13 cellular contexts compared by ENCODE assay signal in the genomic region with DNA sequence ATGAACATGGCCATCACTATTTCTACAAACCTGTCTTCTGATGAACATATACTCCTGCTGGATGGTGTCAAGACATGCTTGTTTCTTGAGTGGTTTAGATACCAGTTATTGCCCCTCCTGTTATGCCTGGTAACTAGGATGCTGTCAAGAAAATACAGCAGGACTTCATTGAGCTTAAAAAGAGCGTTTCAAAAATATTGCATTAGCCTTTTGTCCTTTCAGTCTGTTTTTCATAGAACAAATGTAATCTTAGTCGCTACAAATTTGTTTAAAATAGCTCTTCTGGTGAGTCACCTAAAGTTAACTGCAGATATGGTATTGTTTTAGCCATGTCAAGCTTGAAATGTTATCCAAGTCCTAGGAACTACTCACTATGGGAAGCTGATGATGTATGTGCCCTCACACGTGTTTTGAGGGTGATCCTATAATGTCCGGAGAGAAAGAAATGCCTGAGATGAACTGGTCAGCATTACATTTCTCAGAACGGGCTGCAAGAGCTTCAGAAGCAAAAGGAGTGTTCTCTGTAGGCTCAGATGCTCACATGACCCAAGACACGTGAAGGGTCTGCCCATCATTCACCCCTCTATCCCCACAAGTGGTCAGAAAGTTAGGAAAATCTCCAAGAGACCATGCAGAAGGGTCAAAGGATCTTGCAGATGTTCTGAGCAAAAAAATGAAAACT. TPM values are rescaled to one million over a fixed set of nuclear protein-coding genes. Genes with fewer than 3 reads are reported as not detected.
DNase-seq lines count a peak whose midpoint lies in the region; ATAC-seq, FAIRE-seq and TF ChIP-seq lines count a peak whose summit lies in the region.
"Had no signal": no experiment of that assay in that cellular context is flagged by ENCODE, and none has a peak within 500 bp of the region (broad histone marks: within the 10 kb centered on the region; RNA-seq: fewer than 3 reads in every experiment).

No MANE protein-coding gene starts in this region.

- no peaks in the 10 kb centered on the region for H3K27me3 Mint-ChIP-seq in Caco-2 (ENCODE audit: insufficient read depth, unreplicated experiment)

- no peak for TF ChIP-seq RAD21 in SK-N-SH (IDR thresholded peaks at IDR 0.05; ENCODE audit: low read length)

- peaks cover 50% of the 10 kb centered on the region for H3F3A ChIP-seq in SK-N-SH (replicated peaks; ENCODE audit: insufficient read depth)

- CTCF ChIA-PET in Caco-2 (lab: Charles Lee) = interaction anchor here (0.6 to 3.2 kb wide), 6 partner anchors 10 to 63 kb away, joined by 3 to 39 read pairs (median 6); a partner anchor contains a TSS
- CTCF ChIA-PET in SK-N-SH (lab: Yijun Ruan, JAX) = interaction anchor here (1.4 to 2.6 kb wide), 7 partner anchors 14 to 567 kb away, joined by 4 to 11 read pairs (median 8); no protein-coding TSS in a partner anchor

- intact Hi-C loops in Caco-2 (cut with micrococcal nuclease; ENCODE audit: unreplicated experiment) = loop anchor here (1.0 to 5.0 kb wide), 7 partner anchors 26 to 713 kb away; a partner anchor contains a TSS
- intact Hi-C loops in sciatic nerve (cut with DNase I) = no loop called here

- H3K27me3 ChIP-seq in Caco-2 (replicated peaks; ENCODE audit: control insufficient read depth, insufficient read depth, low read length) (no peaks in the 10 kb centered on the region), SK-N-SH (ENCODE audit: insufficient read depth) (no peaks in the 10 kb centered on the region)
- H3K27me3 ChIP-seq: BLaER1, thyroid gland had no signal

- peak overlapping the region; percentile 61 for H3K27ac Mint-ChIP-seq in Caco-2 (ENCODE audit: unreplicated experiment)
- H3K27ac Mint-ChIP-seq: nephron progenitor cell had no signal

- no peak overlapping the region for H3K4me3 ChIP-seq in Caco-2 (ENCODE audit: low read depth, low read length)
- H3K4me3 ChIP-seq in SK-N-SH (ENCODE audit: low read depth in 2 of 2, low read length in 1 of 2) = no peak overlapping the region
- H3K4me3 ChIP-seq in fibroblast of pulmonary artery (replicated peaks; ENCODE audit: low read depth, low read length) = no peak overlapping the region
- H3K4me3 ChIP-seq: BLaER1, thyroid gland had no signal

- FAIRE-seq in frontal cortex (lab: Jason Lieb, UNC) = no peak

- peak; percentile 81 for ATAC-seq in sciatic nerve
- no peak for ATAC-seq in GM21390 (IDR thresholded peaks at IDR 0.05; ENCODE audit: unreplicated experiment)

- 25% methylated on average over 6 of the region's 6 CpGs for WGBS in SK-N-SH (ENCODE audit: low lambda C conversion rate)

- TF ChIP-seq EP300 in SK-N-SH (IDR thresholded peaks at IDR 0.05; ENCODE audit: borderline replicate concordance in 1 of 2, low read depth in 1 of 2, low read length in 1 of 2) = peak; percentile 50 to 69; a peak in 3 of 4 replicates

- H4K20me1 ChIP-seq in SK-N-SH (ENCODE audit: insufficient read depth) = no peaks in the 10 kb centered on the region
- H4K20me1 ChIP-seq: BLaER1 had no signal

- TF ChIP-seq CTCF in Caco-2 (IDR thresholded peaks at IDR 0.05; ENCODE audit: insufficient read depth in 1 of 2, low read depth in 1 of 2, low read length in 1 of 2, severe bottlenecking in 1 of 2, unreplicated experiment in 1 of 2) (no peak), SK-N-SH (IDR thresholded peaks at IDR 0.05) (no peak), fibroblast of pulmonary artery (IDR thresholded peaks at IDR 0.05; ENCODE audit: low read length, missing control alignments) (no peak)

- H3K9me3 ChIP-seq in Caco-2 = no peaks in the 10 kb centered on the region
- H3K9me3 ChIP-seq in SK-N-SH = no peaks in the 10 kb centered on the region
- H3K9me3 ChIP-seq: BLaER1, thyroid gland had no signal

- H3K36me3 Mint-ChIP-seq in Caco-2 (ENCODE audit: insufficient read depth, unreplicated experiment) = no peaks in the 10 kb centered on the region

- H3K9ac ChIP-seq in SK-N-SH = peak overlapping the region; percentile 39; the same call in 1 of the 2 replicates
- H3K9ac ChIP-seq: BLaER1 had no signal

- H3K36me3 ChIP-seq in Caco-2 (ENCODE audit: control insufficient read depth, insufficient read depth, low read length) (no peaks in the 10 kb centered on the region), SK-N-SH (replicated peaks in 1 of 2; ENCODE audit: control insufficient read depth in 1 of 2, insufficient read depth in 2 of 2, low read length in 1 of 2) (no peaks in the 10 kb centered on the region)
- H3K36me3 ChIP-seq: BLaER1, thyroid gland had no signal

- peak overlapping the region; percentile 43 to 97; a peak in 3 of 4 replicates for H3K27ac ChIP-seq in SK-N-SH (ENCODE audit: low read depth in 2 of 2, low read length in 1 of 2)
- H3K27ac ChIP-seq: BLaER1 had no signal

- peaks cover 47% of the 10 kb centered on the region for H3K4me1 Mint-ChIP-seq in Caco-2 (ENCODE audit: low read depth, unreplicated experiment)

- H3K4me3 Mint-ChIP-seq in Caco-2 (ENCODE audit: unreplicated experiment) = no peak overlapping the region
- H3K4me3 Mint-ChIP-seq: nephron progenitor cell had no signal

- H3K9me2 ChIP-seq in SK-N-SH = no peaks in the 10 kb centered on the region

- peaks cover 84% of the 10 kb centered on the region for H3K4me1 ChIP-seq in Caco-2
- H3K4me1 ChIP-seq in SK-N-SH (ENCODE audit: control insufficient read depth in 1 of 2, insufficient read depth in 2 of 2, low read depth in 1 of 2, low read length in 1 of 2) = peaks cover 16 to 52% of the 10 kb centered on the region in 2 experiments
- H3K4me1 ChIP-seq: BLaER1 had no signal

- H2AFZ ChIP-seq in SK-N-SH (ENCODE audit: low read depth) = peak overlapping the region; percentile 4; the same call in 1 of the 2 replicates

- POLR2A ChIA-PET in Caco-2 (lab: Charles Lee) (interaction anchor here (0.8 to 1.7 kb wide), 8 partner anchors 16 to 216 kb away, joined by 3 to 7 read pairs (median 4); a partner anchor contains a TSS), SK-N-SH (lab: Yijun Ruan, JAX) (no interaction called here)

- DNase-seq in Caco-2 = no peak
- DNase-seq in SK-N-SH = no peak
- peak; percentile 93 for DNase-seq in fibroblast of pulmonary artery (ENCODE audit: low read depth)
- DNase-seq in sciatic nerve (ENCODE audit: low spot score) = no peak
- no peak for DNase-seq in NCI-H2227 treated with DMSO at 0.1 percent for 48 hours (lab: John Stamatoyannopoulos, UW)
- DNase-seq in frontal cortex (ENCODE audit: low spot score in 2 of 2) = no peak
- DNase-seq in NCI-H524 treated with DMSO at 0.1 percent for 48 hours (lab: John Stamatoyannopoulos, UW) = no peak
- DNase-seq: NCI-H1105 treated with DMSO at 0.1 percent for 48 hours; nephron progenitor cell; stimulated activated CD4-positive, alpha-beta T cell treated with anti-CD3 and anti-CD28 coated beads, Interleukin-4, amount 100 ng/mL, for 1 hour had no signal

- H3K9me3 Mint-ChIP-seq in Caco-2 (ENCODE audit: unreplicated experiment) = no peaks in the 10 kb centered on the region
- H3K9me3 Mint-ChIP-seq: nephron progenitor cell had no signal

- TSS peak; percentile 82 for BruUV-seq in Caco-2 (replicated peaks; lab: Mats Ljungman, UMichigan)

- H3K79me2 ChIP-seq in SK-N-SH (ENCODE audit: insufficient read depth) = no peaks in the 10 kb centered on the region

- peak overlapping the region; percentile 55 for H3K4me2 ChIP-seq in SK-N-SH
- H3K4me2 ChIP-seq: BLaER1 had no signal

TF ChIP-seq in SK-N-SH, 30 proteins besides CTCF, POLR2A, EP300 and RAD21 (continues in another document):
- TF ChIP-seq TAF1 (IDR thresholded peaks at IDR 0.05; ENCODE audit: borderline replicate concordance, low read depth, low read length) = no peak
- no peak for TF ChIP-seq CHD2 (IDR thresholded peaks at IDR 0.05; ENCODE audit: low read length, partially characterized antibody)
- peak; percentile 62 for TF ChIP-seq JUND (IDR thresholded peaks at IDR 0.05)
- TF ChIP-seq, protein P1, sequence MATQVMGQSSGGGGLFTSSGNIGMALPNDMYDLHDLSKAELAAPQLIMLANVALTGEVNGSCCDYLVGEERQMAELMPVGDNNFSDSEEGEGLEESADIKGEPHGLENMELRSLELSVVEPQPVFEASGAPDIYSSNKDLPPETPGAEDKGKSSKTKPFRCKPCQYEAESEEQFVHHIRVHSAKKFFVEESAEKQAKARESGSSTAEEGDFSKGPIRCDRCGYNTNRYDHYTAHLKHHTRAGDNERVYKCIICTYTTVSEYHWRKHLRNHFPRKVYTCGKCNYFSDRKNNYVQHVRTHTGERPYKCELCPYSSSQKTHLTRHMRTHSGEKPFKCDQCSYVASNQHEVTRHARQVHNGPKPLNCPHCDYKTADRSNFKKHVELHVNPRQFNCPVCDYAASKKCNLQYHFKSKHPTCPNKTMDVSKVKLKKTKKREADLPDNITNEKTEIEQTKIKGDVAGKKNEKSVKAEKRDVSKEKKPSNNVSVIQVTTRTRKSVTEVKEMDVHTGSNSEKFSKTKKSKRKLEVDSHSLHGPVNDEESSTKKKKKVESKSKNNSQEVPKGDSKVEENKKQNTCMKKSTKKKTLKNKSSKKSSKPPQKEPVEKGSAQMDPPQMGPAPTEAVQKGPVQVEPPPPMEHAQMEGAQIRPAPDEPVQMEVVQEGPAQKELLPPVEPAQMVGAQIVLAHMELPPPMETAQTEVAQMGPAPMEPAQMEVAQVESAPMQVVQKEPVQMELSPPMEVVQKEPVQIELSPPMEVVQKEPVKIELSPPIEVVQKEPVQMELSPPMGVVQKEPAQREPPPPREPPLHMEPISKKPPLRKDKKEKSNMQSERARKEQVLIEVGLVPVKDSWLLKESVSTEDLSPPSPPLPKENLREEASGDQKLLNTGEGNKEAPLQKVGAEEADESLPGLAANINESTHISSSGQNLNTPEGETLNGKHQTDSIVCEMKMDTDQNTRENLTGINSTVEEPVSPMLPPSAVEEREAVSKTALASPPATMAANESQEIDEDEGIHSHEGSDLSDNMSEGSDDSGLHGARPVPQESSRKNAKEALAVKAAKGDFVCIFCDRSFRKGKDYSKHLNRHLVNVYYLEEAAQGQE (IDR thresholded peaks at IDR 0.05; ENCODE audit: low read depth, low read length) = no peak
- TF ChIP-seq, protein P2, sequence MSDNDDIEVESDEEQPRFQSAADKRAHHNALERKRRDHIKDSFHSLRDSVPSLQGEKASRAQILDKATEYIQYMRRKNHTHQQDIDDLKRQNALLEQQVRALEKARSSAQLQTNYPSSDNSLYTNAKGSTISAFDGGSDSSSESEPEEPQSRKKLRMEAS (IDR thresholded peaks at IDR 0.05; ENCODE audit: low read depth) = peak; percentile 67; the same call in 1 of the 2 replicates

RNA-seq across cellular contexts. Expression of a gene that starts 20.7 kb away (rescaled TPM):
- total RNA-seq in Caco-2 (2022) (114 and 127 TPM in 2 replicates), sciatic nerve (92.4 TPM), frontal cortex (8.6 TPM)
- polyA plus RNA-seq in SK-N-SH (2012; rRNA removed) = 35.4 and 50.6 TPM in 2 replicates
- polyA plus RNA-seq in SK-N-SH (2012; cell fraction: cytosol; rRNA removed) = 26.5 and 32.6 TPM in 2 replicates
- polyA plus RNA-seq in SK-N-SH (2012; cell fraction: nucleus; rRNA removed) = 75.7 and 120 TPM in 2 replicates

RNA-seq across cellular contexts. Expression of a gene that starts 31.5 kb away (rescaled TPM):
- total RNA-seq in Caco-2 (2022) (56.5 and 72.2 TPM in 2 replicates), sciatic nerve (141 TPM), frontal cortex (104 TPM)
- polyA plus RNA-seq in SK-N-SH (2012; rRNA removed) = 23.0 and 36.4 TPM in 2 replicates
- 25.1 and 28.5 TPM in 2 replicates for polyA plus RNA-seq in SK-N-SH (2012; cell fraction: cytosol; rRNA removed)
- polyA plus RNA-seq in SK-N-SH (2012; cell fraction: nucleus; rRNA removed) = 25.4 and 58.1 TPM in 2 replicates
